In genomic region chr14:76386922-76387782, GRCh38 we compare ENCODE assay signal across 8 cellular contexts. TPM values are rescaled to one million over a fixed set of nuclear protein-coding genes. Genes with fewer than 3 reads are reported as not detected.
A peak's percentile ranks its signal among the peaks of the same experiment; 100 is the strongest.
DNase-seq lines count a peak whose midpoint lies in the region; ATAC-seq, FAIRE-seq and TF ChIP-seq lines count a peak whose summit lies in the region.

No MANE protein-coding gene starts in this region.

- no peaks in the 10 kb centered on the region for H3K79me2 ChIP-seq in HepG2 (ENCODE audit: insufficient read depth, low read length)

- no peaks in the 10 kb centered on the region for H3K4me1 ChIP-seq in colonic mucosa
- H3K4me1 ChIP-seq in HepG2 (ENCODE audit: insufficient read depth, low read length) = peaks cover 10% of the 10 kb centered on the region; the same call in 1 of the 2 replicates

- peak; percentile 80 for FAIRE-seq in HepG2 (lab: Jason Lieb, UNC)

- TF ChIP-seq POLR2A in HepG2 (IDR thresholded peaks at IDR 0.05; ENCODE audit: insufficient read depth in 1 of 2, low read depth in 2 of 2, low read length in 2 of 2) = no peak

- ATAC-seq in HepG2 = peak; percentile 96
- ATAC-seq in GM18519 (IDR thresholded peaks at IDR 0.05; ENCODE audit: low FRiP score, unreplicated experiment) = no peak

- H3K27ac ChIP-seq in colonic mucosa (no peak overlapping the region), HepG2 (ENCODE audit: extremely low read length, insufficient read depth, low read length) (no peak overlapping the region)

- in situ Hi-C loops in HepG2 (cut with HindIII; ENCODE audit: extremely low pct_ligation_motif_present, low pct_unique_long_range_greater_than_20kb) = loop anchor here (10.0 to 25.0 kb wide), 2 partner anchors 332 to 675 kb away; no protein-coding TSS in a partner anchor

- H3K36me3 ChIP-seq in colonic mucosa (no peaks in the 10 kb centered on the region), HepG2 (replicated peaks in 1 of 2; ENCODE audit: control insufficient read depth in 1 of 2, insufficient read depth in 2 of 2, low read length in 2 of 2) (no peaks in the 10 kb centered on the region)

- POLR2A ChIA-PET in HepG2 (lab: Yijun Ruan, JAX) = no interaction called here

- TF ChIP-seq RAD21 in HepG2 (CRISPR knock-in tag; IDR thresholded peaks at IDR 0.05) = peak; percentile 87

- CTCF ChIA-PET in HepG2 (lab: Yijun Ruan, JAX; ENCODE audit: low intra/inter-chr PET ratio, low total read pairs) = interaction anchor here (1.7 to 2.9 kb wide), 2 partner anchors 336 to 480 kb away, joined by 4 to 27 read pairs; no protein-coding TSS in a partner anchor

- H4K20me1 ChIP-seq in HepG2 (ENCODE audit: insufficient read depth, low read length) = no peaks in the 10 kb centered on the region

- no peak overlapping the region for H2AFZ ChIP-seq in HepG2 (ENCODE audit: low read length)

- 6% methylated on average over 2 of the region's 11 CpGs for WGBS in HepG2 (ENCODE audit: low lambda C conversion rate)

- DNase-seq in DMS114 treated with DMSO at 0.1 percent for 48 hours (lab: John Stamatoyannopoulos, UW; ENCODE audit: unreplicated experiment) (peak; percentile 55), HFF-Myc (ENCODE audit: extremely low read depth, low read depth) (peak; percentile 35), NCI-H2196 treated with DMSO at 0.1 percent for 48 hours (lab: John Stamatoyannopoulos, UW; ENCODE audit: unreplicated experiment) (peak; percentile 16), colonic mucosa (peak; percentile 61), HepG2 (ENCODE audit: low spot score) (peak; percentile 57)
- peak; percentile 17 for DNase-seq in activated CD4-positive, alpha-beta T cell treated with anti-CD3 and anti-CD28 coated beads for 1 hour
- peak; percentile 57 to 61 for DNase-seq in stimulated activated CD4-positive, alpha-beta T cell treated with anti-CD3 and anti-CD28 coated beads, Interleukin-4, amount 100 ng/mL, for 48 hours (ENCODE audit: low read depth in 2 of 2)

- H3K9ac ChIP-seq in colonic mucosa (ENCODE audit: low read depth in 2 of 2, low read length in 2 of 2) = no peak overlapping the region
- H3K9ac ChIP-seq in HepG2 (ENCODE audit: insufficient read depth, low read depth, low read length) = no peak overlapping the region

- no peak overlapping the region for H3K4me2 ChIP-seq in HepG2 (ENCODE audit: low read depth, low read length)

- H3K4me3 ChIP-seq in HFF-Myc (replicated peaks; ENCODE audit: low read depth, low read length) (no peak overlapping the region), colonic mucosa (no peak overlapping the region), HepG2 (replicated peaks in 1 of 3; ENCODE audit: insufficient read depth in 1 of 3, low read depth in 2 of 3, low read length in 3 of 3) (no peak overlapping the region)

- TF ChIP-seq CTCF in HFF-Myc (IDR thresholded peaks at IDR 0.05; ENCODE audit: low read depth, low read length, missing control alignments) = peak; percentile 100
- TF ChIP-seq CTCF in colonic mucosa (IDR thresholded peaks at IDR 0.05) = peak; percentile 96
- TF ChIP-seq CTCF in HepG2 (CRISPR knock-in tag; IDR thresholded peaks at IDR 0.05) = peak; percentile 93

- no peak for TF ChIP-seq EP300 in HepG2 (IDR thresholded peaks at IDR 0.05; ENCODE audit: low read depth in 2 of 2, low read length in 2 of 2)
- TF ChIP-seq EP300 in HepG2 (CRISPR knock-in tag; IDR thresholded peaks at IDR 0.05; ENCODE audit: borderline replicate concordance) = no peak

- intact Hi-C loops in colonic mucosa (cut with DNase I) = loop anchor here (5.0 to 10.0 kb wide), 2 partner anchors 332 to 680 kb away; no protein-coding TSS in a partner anchor
- intact Hi-C loops in HepG2 (cut with micrococcal nuclease; ENCODE audit: unreplicated experiment) = loop anchor here (1.0 to 10.0 kb wide), 5 partner anchors 34 to 480 kb away; no protein-coding TSS in a partner anchor

- no TSS peak for BruUV-seq in HepG2 (replicated peaks; lab: Mats Ljungman, UMichigan)

- H3K9me3 ChIP-seq in colonic mucosa (no peaks in the 10 kb centered on the region), HepG2 (ENCODE audit: low read length) (no peaks in the 10 kb centered on the region)

- peaks cover 2% of the 10 kb centered on the region for H3K27me3 ChIP-seq in colonic mucosa
- peaks cover 0 to 8% of the 10 kb centered on the region in 2 experiments; a peak in 4 of 5 replicates for H3K27me3 ChIP-seq in HepG2 (ENCODE audit: control insufficient read depth in 1 of 2, insufficient read depth in 2 of 2, low read length in 2 of 2)

TF ChIP-seq in HepG2, 621 proteins besides CTCF, POLR2A, EP300 and RAD21 (continues in another document):
- TF ChIP-seq FOXC1 (CRISPR knock-in tag; IDR thresholded peaks at IDR 0.05; ENCODE audit: borderline replicate concordance) (no peak), SOX13 (IDR thresholded peaks at IDR 0.05) (no peak), SOX13 (CRISPR knock-in tag; conservative IDR thresholded peaks at IDR 0.05 in 1 of 2, IDR thresholded peaks at IDR 0.05 in 1 of 2) (peak in 1 of 2 experiments; percentile 52; a peak in 1 of 4 replicates), FOXA1 (IDR thresholded peaks at IDR 0.05) (no peak), FOXA1 (CRISPR knock-in tag; IDR thresholded peaks at IDR 0.05) (peak; percentile 52), THRA (CRISPR knock-in tag; IDR thresholded peaks at IDR 0.05; ENCODE audit: borderline replicate concordance) (0 out of 2 replicates have a peak, but pooled peaks have one; percentile 29), FOXA3 (CRISPR knock-in tag; IDR thresholded peaks at IDR 0.05) (0 out of 2 replicates have a peak, but pooled peaks have one; percentile 23), SMC3 (IDR thresholded peaks at IDR 0.05; ENCODE audit: low read length) (peak; percentile 87), STAG1 (CRISPR knock-in tag; IDR thresholded peaks at IDR 0.05) (peak; percentile 93), XRCC5 (optimal IDR thresholded peaks at IDR 0.05; ENCODE audit: low read length) (peak; percentile 89), FOXJ3 (CRISPR knock-in tag; IDR thresholded peaks at IDR 0.05; ENCODE audit: borderline replicate concordance) (no peak; the same call in 1 of the 2 replicates), SOX5 (CRISPR knock-in tag; IDR thresholded peaks at IDR 0.05; ENCODE audit: borderline replicate concordance) (peak; percentile 45; the same call in 1 of the 2 replicates), MYC (CRISPR knock-in tag; IDR thresholded peaks at IDR 0.05; ENCODE audit: borderline replicate concordance) (0 out of 2 replicates have a peak, but pooled peaks have one; percentile 28), PITX1 (CRISPR knock-in tag; IDR thresholded peaks at IDR 0.05) (0 out of 2 replicates have a peak, but pooled peaks have one; percentile 25), NRL (CRISPR knock-in tag; IDR thresholded peaks at IDR 0.05; ENCODE audit: borderline replicate concordance) (0 out of 2 replicates have a peak, but pooled peaks have one; percentile 55), GTF3A (CRISPR knock-in tag; conservative IDR thresholded peaks at IDR 0.05) (0 out of 2 replicates have a peak, but pooled peaks have one; percentile 29)

RNA-seq across cellular contexts. Expression of gene ESRRB, which starts 11.2 kb away (rescaled TPM):
- under 1 TPM; 0.10 to 0.21 TPM for total RNA-seq in colonic mucosa
- total RNA-seq in HepG2 (2016; rRNA removed; fragmentation: Illumina TruSeq; extraction: Trizol) = 0.04 TPM in 1 of 2 replicates, not detected in the other
- 0.30 and 0.35 TPM in 2 replicates for total RNA-seq in HepG2 (2016; cell fraction: cytosol; rRNA removed; fragmentation: Illumina TruSeq; extraction: Trizol; ENCODE audit: low read depth)
- total RNA-seq in HepG2 (2016; cell fraction: insoluble cytoplasmic fraction; rRNA removed; fragmentation: Illumina TruSeq; extraction: Trizol) = 0.19 TPM in 1 of 2 replicates, not detected in the other
- total RNA-seq in HepG2 (2016; cell fraction: membrane; rRNA removed; fragmentation: Illumina TruSeq; extraction: Trizol) = 0.12 and 0.21 TPM in 2 replicates
- 0.19 and 0.43 TPM in 2 replicates for total RNA-seq in HepG2 (2016; cell fraction: nucleus; rRNA removed; fragmentation: Illumina TruSeq; extraction: Trizol)
- polyA plus RNA-seq in HepG2 (2011; rRNA removed) = 0.33 and 0.35 TPM in 2 replicates
- 0.17 and 0.24 TPM in 2 replicates for polyA plus RNA-seq in HepG2 (2011; cell fraction: cytosol; rRNA removed)
- polyA plus RNA-seq in HepG2 (2011; cell fraction: nucleus; rRNA removed) = 2.0 and 2.8 TPM in 2 replicates
- 0.16 and 0.17 TPM in 2 replicates for polyA plus RNA-seq in HepG2 (2012)
- 0.09 and 0.14 TPM in 2 replicates for polyA plus RNA-seq in HepG2 (2016; cell fraction: cytosol; fragmentation: Illumina TruSeq; extraction: Trizol; ENCODE audit: low read depth)
- polyA plus RNA-seq in HepG2 (2016; cell fraction: insoluble cytoplasmic fraction; fragmentation: Illumina TruSeq; extraction: Trizol; ENCODE audit: low read depth) = 0.07 TPM in 1 of 2 replicates, not detected in the other
- polyA plus RNA-seq in HepG2 (2016; cell fraction: membrane; fragmentation: Illumina TruSeq; extraction: Trizol; ENCODE audit: low read depth) = 0.05 and 0.20 TPM in 2 replicates
- polyA plus RNA-seq in HepG2 (2016; cell fraction: nucleus; fragmentation: Illumina TruSeq; extraction: Trizol; ENCODE audit: insufficient read depth, low read depth) = 0.15 and 0.69 TPM in 2 replicates
- 0.05 and 0.46 TPM in 2 replicates for polyA minus RNA-seq in HepG2 (2011; rRNA and poly(A)+ RNA removed; ENCODE audit: low replicate concordance)
- not detected in 2 replicates for polyA minus RNA-seq in HepG2 (2011; cell fraction: cytosol; rRNA and poly(A)+ RNA removed)
- polyA minus RNA-seq in HepG2 (2011; cell fraction: nucleus; rRNA and poly(A)+ RNA removed) = 1.2 and 1.3 TPM in 2 replicates
